Comparison of ENCODE assay signal across 13 cellular contexts in the genomic region with DNA sequence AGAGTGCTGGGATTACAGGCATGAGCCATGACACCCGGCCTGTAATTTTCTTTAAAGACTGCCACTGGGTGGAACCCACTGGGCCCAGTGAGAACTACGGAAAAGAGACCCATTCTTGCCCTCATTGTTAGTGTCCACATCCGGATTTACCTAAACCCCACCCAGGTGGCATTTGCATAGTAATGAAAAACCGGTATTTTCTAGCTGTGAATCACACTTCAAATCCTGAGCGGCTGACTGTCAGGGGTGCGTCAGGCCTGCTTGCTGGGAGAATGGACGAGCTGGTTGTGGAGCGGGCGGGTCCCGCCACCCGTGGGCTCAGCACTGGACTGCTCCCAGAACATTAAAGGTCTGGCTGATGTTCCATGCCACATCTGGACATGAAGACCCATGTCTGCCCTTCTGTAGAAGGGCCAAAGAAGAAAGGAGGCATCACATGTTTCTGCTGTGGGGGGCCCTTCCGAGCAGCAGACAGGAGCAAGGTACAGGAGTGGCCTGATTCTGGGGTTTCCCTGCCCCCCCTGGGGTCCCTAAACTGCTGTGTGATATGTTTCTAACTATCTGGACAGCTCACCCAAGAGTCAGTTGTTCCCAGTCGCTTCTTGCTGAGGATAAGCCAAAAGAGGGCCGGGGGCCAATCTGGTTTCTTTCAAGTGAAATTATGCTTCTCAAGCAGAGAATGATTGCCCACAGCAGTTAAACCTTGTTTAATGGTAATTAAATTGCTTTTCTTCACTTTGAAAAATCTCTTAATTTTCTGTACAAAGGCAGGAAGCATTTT.
A peak's percentile ranks its signal among the peaks of the same experiment; 100 is the strongest.
DNase-seq lines count a peak whose midpoint lies in the region; ATAC-seq lines count a peak whose summit lies in the region.
"Had no signal": no experiment of that assay in that cellular context is flagged by ENCODE, and none has a peak within 500 bp of the region (broad histone marks: within the 10 kb centered on the region; RNA-seq: fewer than 3 reads in every experiment).

No MANE protein-coding gene starts in this region.

- peak; percentile 31 for DNase-seq in AG20443 (ENCODE audit: low spot score)
- peak; percentile 73 to 82 for DNase-seq in NCI-H526 (lab: John Stamatoyannopoulos, UW)
- peak; percentile 74 for DNase-seq in epithelial cell of prostate (ENCODE audit: low read depth, low spot score)
- DNase-seq in HuH-7.5 (ENCODE audit: low spot score), result no peak
- no peak for DNase-seq in cortex of kidney (lab: John Stamatoyannopoulos, UW)
- no peak for DNase-seq in NOMO-1 treated with DMSO at 0.1 percent for 48 hours (lab: John Stamatoyannopoulos, UW; ENCODE audit: unreplicated experiment)
- DNase-seq: amniotic stem cell; NCI-H1930; stimulated activated CD4-positive, alpha-beta T cell treated with anti-CD3 and anti-CD28 coated beads, Interleukin-2, amount 100 ng/mL, for 48 hours; T1000 had no signal

- H3K9ac ChIP-seq in mucosa of stomach (ENCODE audit: low read length), result peak overlapping the region; percentile 29

- H3K27me3 ChIP-seq in mucosa of stomach (ENCODE audit: control insufficient read depth, insufficient read depth, low read length), result no peaks in the 10 kb centered on the region

- H3K36me3 ChIP-seq in mucosa of stomach (ENCODE audit: control insufficient read depth, insufficient read depth, low read length), result no peaks in the 10 kb centered on the region

- H3K27ac ChIP-seq in epithelial cell of prostate, result peak overlapping the region; percentile 98

- H3K4me3 ChIP-seq in mucosa of stomach (ENCODE audit: low read length), result no peak overlapping the region
- H3K4me3 ChIP-seq: K562 had no signal

- no peaks in the 10 kb centered on the region for H3K9me3 ChIP-seq in mucosa of stomach (ENCODE audit: control insufficient read depth, low read length)

- ATAC-seq in HG02870 (IDR thresholded peaks at IDR 0.05; ENCODE audit: unreplicated experiment), result no peak
- ATAC-seq: K562 had no signal

- peaks cover 11% of the 10 kb centered on the region for H3K4me1 ChIP-seq in mucosa of stomach (ENCODE audit: control insufficient read depth, insufficient read depth, low read length)

Comparison
In these comparisons a context has a peak if more than half of its experiments do, and no peak if none do; other contexts are left out.
1. DNase-seq: peak in AG20443 (single experiment), NCI-H526 (2 of 2) and epithelial cell of prostate (single experiment); none in HuH-7.5 (single experiment), cortex of kidney (single experiment) and NOMO-1 treated with DMSO at 0.1 percent for 48 hours (single experiment).